ENCODE assay signal across 8 cellular contexts in the genomic region with DNA sequence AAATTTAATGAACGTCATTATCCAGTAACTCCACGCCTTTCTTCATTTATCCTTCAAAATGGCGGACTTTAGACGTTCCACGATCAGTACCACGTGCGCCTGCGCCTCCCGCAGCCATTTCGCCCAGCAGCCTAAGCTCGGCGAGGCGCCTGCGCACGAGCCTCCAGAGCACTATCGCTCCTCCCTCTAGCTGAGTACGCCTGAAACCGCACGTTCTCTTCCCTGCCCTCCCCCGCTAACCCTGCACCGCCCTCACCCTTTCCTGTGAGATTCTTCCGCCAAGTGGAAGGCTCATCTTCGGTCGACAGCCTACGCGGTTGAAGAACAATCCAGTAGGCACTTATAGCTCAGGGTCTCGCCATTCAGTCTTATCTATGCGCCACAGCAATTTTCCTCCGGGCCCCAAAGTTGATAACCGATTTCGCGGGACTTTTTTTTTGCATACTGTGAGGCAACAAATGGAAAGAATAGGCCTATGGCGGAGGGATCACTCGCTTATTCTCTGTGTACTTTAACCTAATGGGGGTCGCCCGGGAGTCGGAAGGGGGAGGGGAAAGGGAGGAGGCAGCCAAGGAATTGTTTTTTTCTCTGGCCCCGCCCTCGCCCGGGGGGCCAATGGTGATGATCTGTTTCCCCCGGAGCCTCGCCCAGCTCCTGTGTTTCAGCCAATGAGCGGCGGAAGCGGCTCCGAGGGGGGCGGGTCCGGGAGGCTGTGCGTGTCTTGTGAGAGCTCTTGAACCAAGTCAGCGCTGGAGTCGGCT. TPM values are rescaled to one million over a fixed set of nuclear protein-coding genes. Genes with fewer than 3 reads are reported as not detected.
DNase-seq lines count a peak whose midpoint lies in the region; ATAC-seq and TF ChIP-seq lines count a peak whose summit lies in the region.

TSS of gene KDM3A (plus strand) at position 741 of the 761 bp plus-strand sequence. CDS start 677 bp downstream, outside the sequence.

- H3K27ac ChIP-seq in right cardiac atrium (ENCODE audit: low read length): peak within 1 kb of the TSS; percentile 100
- H3K27ac ChIP-seq in psoas muscle: peak within 1 kb of the TSS; percentile 97
- H3K27ac ChIP-seq in urinary bladder (ENCODE audit: low read depth): peak within 1 kb of the TSS; percentile 96

- no peaks in the 10 kb centered on the region for H3K27me3 ChIP-seq in right cardiac atrium (ENCODE audit: control insufficient read depth, insufficient read depth)
- H3K27me3 ChIP-seq in psoas muscle (ENCODE audit: insufficient read depth in 3 of 3, low read length in 2 of 3): no peaks in the 10 kb centered on the region

- under 1% methylated on average over 51 of the region's 51 CpGs for WGBS in right cardiac atrium
- 1% methylated on average over 49 to 51 of the region's 51 CpGs for WGBS in psoas muscle, 3 donors
- WGBS in urinary bladder: under 1% methylated on average over 51 of the region's 51 CpGs

- H3K36me3 ChIP-seq in psoas muscle (ENCODE audit: insufficient read depth in 1 of 2, low read depth in 1 of 2) (peaks cover 7 to 25% of the 10 kb centered on the region in 2 donors), urinary bladder (ENCODE audit: insufficient read depth) (peaks cover 1% of the 10 kb centered on the region)

- H3K4me3 ChIP-seq in astrocyte of the cerebellum (ENCODE audit: low read depth, low read length) (peak within 1 kb of the TSS; percentile 80), right cardiac atrium (ENCODE audit: low read length) (peak within 1 kb of the TSS; percentile 99), psoas muscle (peak within 1 kb of the TSS; percentile 69), urinary bladder (ENCODE audit: low read depth, low read length) (peak within 1 kb of the TSS; percentile 87)

- H3K4me1 ChIP-seq in right cardiac atrium (ENCODE audit: control insufficient read depth, insufficient read depth, low read length) (peaks cover 5% of the 10 kb centered on the region), psoas muscle (peaks cover 31% of the 10 kb centered on the region), urinary bladder (ENCODE audit: insufficient read depth) (no peaks in the 10 kb centered on the region)

- H3K9me3 ChIP-seq in right cardiac atrium (ENCODE audit: control insufficient read depth, low read length): no peaks in the 10 kb centered on the region
- H3K9me3 ChIP-seq in psoas muscle: peaks cover 39% of the 10 kb centered on the region

- DNase-seq in NCI-H2081 treated with DMSO at 0.1 percent for 48 hours (lab: John Stamatoyannopoulos, UW) (peak; percentile 92), T1000 (lab: John Stamatoyannopoulos, UW) (peak; percentile 99), astrocyte of the cerebellum (ENCODE audit: low read depth) (peak; percentile 99), right cardiac atrium (peak; percentile 100), psoas muscle (peak; percentile 100)

- peak; percentile 56 for ATAC-seq in GM18508 (IDR thresholded peaks at IDR 0.05; ENCODE audit: insufficient read depth, unreplicated experiment)
- ATAC-seq in HG03045 (IDR thresholded peaks at IDR 0.05; ENCODE audit: unreplicated experiment): peak; percentile 89
- peak; percentile 96 to 97 for ATAC-seq in right cardiac atrium
- ATAC-seq in psoas muscle: peak; percentile 93 to 94 (median 94)

- intact Hi-C loops in right cardiac atrium (cut with DNase I) (loop anchor here in 1 of 4 donors (10.0 kb wide), 2 partner anchors 216 to 246 kb away; partner anchors contain the start of genes IMMT and MRPL35), psoas muscle (cut with DNase I) (loop anchor here in 1 of 2 donors (2.0 kb wide), 1 partner anchor 44 kb away; no protein-coding TSS in a partner anchor)

- no peak for TF ChIP-seq CTCF in astrocyte of the cerebellum (IDR thresholded peaks at IDR 0.05; ENCODE audit: low read depth, low read length, missing control alignments)
- TF ChIP-seq CTCF in psoas muscle (IDR thresholded peaks at IDR 0.05): no peak

- in situ Hi-C loops in astrocyte of the cerebellum (cut with HindIII; ENCODE audit: low sequenced_read_pairs): no loop called here

RNA-seq across cellular contexts. Expression of gene KDM3A, which starts in this region (rescaled TPM):
- total RNA-seq in right cardiac atrium: 10 to 100 TPM; 41.3 to 54.3 (median 47.1) TPM
- polyA plus RNA-seq in right cardiac atrium: 21.0 TPM
- total RNA-seq in psoas muscle: 10 to 100 TPM; 20.2 to 34.7 (median 27.4) TPM
- 10 to 100 TPM; 12.2 to 24.4 (median 15.0) TPM for polyA plus RNA-seq in psoas muscle
- 72.6 TPM for total RNA-seq in urinary bladder
- 30.2 TPM for polyA plus RNA-seq in urinary bladder

Comparison
In these comparisons a context has a peak if more than half of its experiments do, and no peak if none do; other contexts are left out.
1. Peak in every context shown above with its lines: DNase-seq, ATAC-seq, H3K4me3 ChIP-seq and H3K27ac ChIP-seq.